ENCODE assay signal across 2 cellular contexts in the genomic region with DNA sequence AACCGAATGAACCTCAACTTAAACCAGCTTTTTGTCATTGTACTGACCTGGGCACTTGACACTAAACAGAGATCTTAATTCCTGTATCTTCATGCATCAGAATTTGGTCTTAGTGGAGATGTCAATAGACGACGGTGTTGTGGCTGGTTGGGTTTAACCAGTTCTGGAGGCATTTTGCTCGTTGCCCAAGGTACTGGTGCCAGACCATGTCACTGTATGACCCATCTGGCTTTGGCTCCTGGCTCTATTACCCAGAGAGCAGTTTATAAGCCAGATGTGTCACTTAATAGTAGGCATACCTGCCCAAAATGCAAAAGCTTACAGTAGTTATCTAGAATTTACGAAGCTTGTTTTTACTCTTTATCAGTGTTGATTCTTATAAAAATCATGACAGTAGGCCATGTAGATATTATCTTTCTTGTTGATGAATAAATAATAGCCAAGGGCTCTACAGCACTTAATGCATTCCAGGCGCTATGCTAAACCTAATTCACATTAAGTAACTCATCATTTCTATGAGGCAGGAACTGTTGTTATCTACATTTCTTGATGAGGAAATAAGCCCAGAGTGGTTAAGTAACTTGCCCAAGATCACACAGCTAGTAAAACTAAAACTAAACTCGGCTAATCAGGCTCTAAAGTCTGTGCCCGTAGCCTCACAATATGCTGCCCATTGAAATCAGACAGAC.
TF ChIP-seq lines count a peak whose summit lies in the region.

No MANE protein-coding gene starts in this region.

TF ChIP-seq in IMR-90, 13 proteins besides CTCF, POLR2A, EP300 and RAD21:
- TF ChIP-seq MAZ (IDR thresholded peaks at IDR 0.05; ENCODE audit: borderline replicate concordance, low read depth, low read length) (no peak), NFE2L2 (IDR thresholded peaks at IDR 0.05; ENCODE audit: low read depth, low read length) (no peak), RCOR1 (IDR thresholded peaks at IDR 0.05; ENCODE audit: insufficient replicate concordance, low read length) (no peak), CEBPB (IDR thresholded peaks at IDR 0.05; ENCODE audit: low read depth, low read length) (no peak), SMC3 (IDR thresholded peaks at IDR 0.05; ENCODE audit: low read depth, low read length) (no peak), BHLHE40 (IDR thresholded peaks at IDR 0.05; ENCODE audit: low read depth, low read length) (no peak), RFX5 (IDR thresholded peaks at IDR 0.05; ENCODE audit: low read depth, low read length) (no peak), ELK1 (IDR thresholded peaks at IDR 0.05; ENCODE audit: borderline replicate concordance, low read depth, low read length) (no peak), USF2 (IDR thresholded peaks at IDR 0.05; ENCODE audit: low read depth, low read length) (no peak), MXI1 (IDR thresholded peaks at IDR 0.05; ENCODE audit: borderline replicate concordance, low read depth, low read length) (no peak), MAFK (IDR thresholded peaks at IDR 0.05; ENCODE audit: low read depth, low read length) (no peak), CHD1 (IDR thresholded peaks at IDR 0.05; ENCODE audit: low read depth, low read length) (no peak), FOS (IDR thresholded peaks at IDR 0.05; ENCODE audit: low read depth, low read length) (no peak)

TF ChIP-seq in GM12878, 131 proteins besides CTCF, POLR2A, EP300 and RAD21:
- TF ChIP-seq ZNF24 (IDR thresholded peaks at IDR 0.05) (no peak), SMARCA5 (IDR thresholded peaks at IDR 0.05) (0 out of 2 replicates have a peak, but pooled peaks have one; percentile 18)
TF ChIP-seq in GM12878: peak in this region for 1.
